In the genomic region with DNA sequence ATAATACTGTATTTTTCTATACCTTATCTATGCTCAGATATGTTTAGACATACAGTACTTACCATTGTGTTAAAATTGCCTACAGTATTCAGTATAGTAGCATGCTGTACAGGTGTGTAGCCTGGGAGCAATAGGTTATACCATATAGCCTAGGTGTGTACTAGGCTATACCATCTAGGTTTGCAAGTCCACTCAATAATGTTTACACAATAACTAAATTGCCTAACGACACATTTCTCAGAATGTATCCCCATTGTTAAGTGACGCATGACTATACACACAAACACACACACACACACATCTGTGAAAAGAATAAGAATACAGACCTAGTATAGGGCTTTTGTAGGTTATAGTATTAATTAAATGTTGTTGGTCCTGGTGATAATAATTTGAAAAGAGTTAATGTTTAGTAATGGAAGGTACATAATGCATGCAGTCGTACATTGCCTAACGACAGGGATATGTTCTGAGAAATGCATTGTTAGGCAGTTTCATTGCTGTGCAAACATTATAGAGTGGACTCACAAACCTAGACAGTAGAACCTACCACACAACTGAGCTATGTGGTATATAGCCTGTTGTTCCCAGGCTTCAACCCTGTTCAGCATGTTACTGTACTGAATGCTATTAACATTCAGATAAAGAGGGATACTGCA, we compare ENCODE assay signal across 17 cellular contexts. TPM values are rescaled to one million over a fixed set of nuclear protein-coding genes. Genes with fewer than 3 reads are reported as not detected.
DNase-seq lines count a peak whose midpoint lies in the region; ATAC-seq, FAIRE-seq and TF ChIP-seq lines count a peak whose summit lies in the region.
"Had no signal": no experiment of that assay in that cellular context is flagged by ENCODE, and none has a peak within 500 bp of the region (broad histone marks: within the 10 kb centered on the region; RNA-seq: fewer than 3 reads in every experiment).

No MANE protein-coding gene starts in this region.

- no TSS peak for BruUV-seq in HepG2 (replicated peaks; lab: Mats Ljungman, UMichigan)

- intact Hi-C loops in HepG2 (cut with micrococcal nuclease; ENCODE audit: unreplicated experiment) = no loop called here
- intact Hi-C loops in left lung (cut with DNase I) = no loop called here
- intact Hi-C loops in sigmoid colon (cut with DNase I) = no loop called here
- intact Hi-C loops in vagina (cut with DNase I) = no loop called here

- no peak for TF ChIP-seq RAD21 in liver (IDR thresholded peaks at IDR 0.05)
- no peak for TF ChIP-seq RAD21 in HepG2 (CRISPR knock-in tag; IDR thresholded peaks at IDR 0.05)

- TF ChIP-seq POLR2A in HepG2 (IDR thresholded peaks at IDR 0.05; ENCODE audit: insufficient read depth in 1 of 2, low read depth in 2 of 2, low read length in 2 of 2) = no peak
- TF ChIP-seq POLR2A in sigmoid colon (IDR thresholded peaks at IDR 0.05) = no peak
- TF ChIP-seq POLR2A in vagina (IDR thresholded peaks at IDR 0.05) = no peak

- H3K27me3 ChIP-seq in liver (ENCODE audit: control insufficient read depth in 4 of 4, insufficient read depth in 4 of 4, low read length in 3 of 4) (no peaks in the 10 kb centered on the region), HepG2 (ENCODE audit: control insufficient read depth in 1 of 2, insufficient read depth in 2 of 2, low read length in 2 of 2) (no peaks in the 10 kb centered on the region), left lung (no peaks in the 10 kb centered on the region), sigmoid colon (no peaks in the 10 kb centered on the region), vagina (no peaks in the 10 kb centered on the region)
- H3K27me3 ChIP-seq: BLaER1 treated with 17β-estradiol and CSF1 and Interleukin-3, amounts not matched to agents 10 nM and 100 nM had no signal

- DNase-seq in HepG2 (ENCODE audit: low spot score) = no peak
- DNase-seq in NCI-H748 treated with DMSO at 0.1 percent for 48 hours (lab: John Stamatoyannopoulos, UW) = peak; percentile 71
- DNase-seq in left lung = no peak
- no peak for DNase-seq in sigmoid colon
- DNase-seq in stimulated activated CD4-positive, alpha-beta T cell treated with anti-CD3 and anti-CD28 coated beads, Interleukin-4, amount 100 ng/mL, for 4 hours = no peak
- DNase-seq in vagina (ENCODE audit: extremely low spot score in 2 of 2) = no peak
- DNase-seq: DMS79, HCEC 1CT, NCI-H1436 treated with DMSO at 0.1 percent for 48 hours, NCI-H2081 treated with DMSO at 0.1 percent for 48 hours, NCI-H2227 treated with DMSO at 0.1 percent for 48 hours, NCI-H526 treated with DMSO at 0.1 percent for 48 hours, RPMI8226, SIG-M5 had no signal

- H3K4me1 ChIP-seq in liver (ENCODE audit: control insufficient read depth in 4 of 4, insufficient read depth in 4 of 4, low read length in 3 of 4) = peaks cover 1 to 8% (median 3%) of the 10 kb centered on the region in 4 donors
- H3K4me1 ChIP-seq in HepG2 (ENCODE audit: insufficient read depth, low read length) = peaks cover 17% of the 10 kb centered on the region
- H3K4me1 ChIP-seq in left lung = no peaks in the 10 kb centered on the region
- H3K4me1 ChIP-seq in sigmoid colon = no peaks in the 10 kb centered on the region
- H3K4me1 ChIP-seq in vagina = no peaks in the 10 kb centered on the region
- H3K4me1 ChIP-seq: A549; BLaER1 treated with 17β-estradiol and CSF1 and Interleukin-3, amounts not matched to agents 10 nM and 100 nM had no signal

- H3K79me2 ChIP-seq in HepG2 (ENCODE audit: insufficient read depth, low read length) = peaks cover 41% of the 10 kb centered on the region

- peaks cover 5% of the 10 kb centered on the region; the same call in 1 of the 2 replicates for H4K20me1 ChIP-seq in HepG2 (ENCODE audit: insufficient read depth, low read length)

- no peak overlapping the region for H3K9ac ChIP-seq in liver (ENCODE audit: low read depth in 1 of 2, low read length in 2 of 2)
- H3K9ac ChIP-seq in HepG2 (ENCODE audit: insufficient read depth, low read depth, low read length) = no peak overlapping the region
- H3K9ac ChIP-seq: BLaER1 treated with 17β-estradiol and CSF1 and Interleukin-3, amounts not matched to agents 10 nM and 100 nM had no signal

- H3K4me3 ChIP-seq in liver (ENCODE audit: low read depth in 1 of 3, low read length in 3 of 3) (no peak overlapping the region), HepG2 (replicated peaks in 1 of 3; ENCODE audit: insufficient read depth in 1 of 3, low read depth in 2 of 3, low read length in 3 of 3) (no peak overlapping the region), left lung (no peak overlapping the region), sigmoid colon (no peak overlapping the region), vagina (no peak overlapping the region)
- H3K4me3 ChIP-seq: A549; BLaER1 treated with 17β-estradiol and CSF1 and Interleukin-3, amounts not matched to agents 10 nM and 100 nM had no signal

- H3K9me3 ChIP-seq in liver (ENCODE audit: control insufficient read depth in 4 of 4, low read length in 3 of 4) = no peaks in the 10 kb centered on the region
- no peaks in the 10 kb centered on the region for H3K9me3 ChIP-seq in HepG2 (ENCODE audit: low read length)
- no peaks in the 10 kb centered on the region for H3K9me3 ChIP-seq in left lung
- H3K9me3 ChIP-seq in sigmoid colon = no peaks in the 10 kb centered on the region
- H3K9me3 ChIP-seq in vagina = no peaks in the 10 kb centered on the region
- H3K9me3 ChIP-seq: A549 had no signal

- no peak for TF ChIP-seq CTCF in liver (IDR thresholded peaks at IDR 0.05; ENCODE audit: low read depth, low read length, missing input control)
- no peak for TF ChIP-seq CTCF in HepG2 (CRISPR knock-in tag; IDR thresholded peaks at IDR 0.05)
- TF ChIP-seq CTCF in left lung (IDR thresholded peaks at IDR 0.05) = no peak
- TF ChIP-seq CTCF in sigmoid colon (IDR thresholded peaks at IDR 0.05) = no peak
- no peak for TF ChIP-seq CTCF in vagina (IDR thresholded peaks at IDR 0.05)

- FAIRE-seq in HepG2 (lab: Jason Lieb, UNC) = no peak
- FAIRE-seq: A549 had no signal

- H2AFZ ChIP-seq in HepG2 (ENCODE audit: low read length) = no peak overlapping the region

- CTCF ChIA-PET in HepG2 (lab: Yijun Ruan, JAX; ENCODE audit: low intra/inter-chr PET ratio, low total read pairs) = no interaction called here

- in situ Hi-C loops in HepG2 (cut with HindIII; ENCODE audit: extremely low pct_ligation_motif_present, low pct_unique_long_range_greater_than_20kb) = no loop called here

- POLR2A ChIA-PET in HepG2 (lab: Yijun Ruan, JAX) = no interaction called here

- no peak for TF ChIP-seq EP300 in HepG2 (IDR thresholded peaks at IDR 0.05; ENCODE audit: low read depth in 2 of 2, low read length in 2 of 2)
- no peak for TF ChIP-seq EP300 in HepG2 (CRISPR knock-in tag; IDR thresholded peaks at IDR 0.05; ENCODE audit: borderline replicate concordance)
- TF ChIP-seq EP300 in sigmoid colon (IDR thresholded peaks at IDR 0.05) = no peak

- 90% methylated on average over 4 of the region's 4 CpGs for WGBS in liver
- 86% methylated on average over 4 of the region's 4 CpGs for WGBS in HepG2 (ENCODE audit: low lambda C conversion rate)
- 20 to 73% methylated on average over 4 of the region's 4 CpGs for WGBS in sigmoid colon, 2 donors

- ATAC-seq in HepG2 = no peak
- peak; percentile 69 for ATAC-seq in left lung
- ATAC-seq: A549 had no signal

- H3K36me3 ChIP-seq in liver (ENCODE audit: control insufficient read depth in 4 of 4, insufficient read depth in 3 of 4, low read depth in 1 of 4, low read length in 3 of 4) = peaks cover 0 to 13% (median 3%) of the 10 kb centered on the region in 4 donors
- H3K36me3 ChIP-seq in HepG2 (replicated peaks in 1 of 2; ENCODE audit: control insufficient read depth in 1 of 2, insufficient read depth in 2 of 2, low read length in 2 of 2) = peaks cover 3 to 19% of the 10 kb centered on the region in 2 experiments
- H3K36me3 ChIP-seq in left lung = peaks cover 0 to 20% of the 10 kb centered on the region in 2 donors
- H3K36me3 ChIP-seq in sigmoid colon = peaks cover 0 to 24% (median 2%) of the 10 kb centered on the region in 4 donors
- peaks cover 0 to 4% of the 10 kb centered on the region in 2 donors for H3K36me3 ChIP-seq in vagina

- H3K27ac ChIP-seq in liver (ENCODE audit: low read depth in 1 of 2, low read length in 2 of 2) (no peak overlapping the region), HepG2 (ENCODE audit: extremely low read length, insufficient read depth, low read length) (no peak overlapping the region), left lung (no peak overlapping the region), sigmoid colon (no peak overlapping the region), vagina (no peak overlapping the region)
- H3K27ac ChIP-seq: A549; BLaER1 treated with 17β-estradiol and CSF1 and Interleukin-3, amounts not matched to agents 10 nM and 100 nM had no signal

- no peak overlapping the region for H3K4me2 ChIP-seq in HepG2 (ENCODE audit: low read depth, low read length)
- H3K4me2 ChIP-seq: A549; BLaER1 treated with 17β-estradiol and CSF1 and Interleukin-3, amounts not matched to agents 10 nM and 100 nM had no signal

TF ChIP-seq in liver, 16 proteins besides CTCF, POLR2A, EP300 and RAD21 (continues in another document):
- no peak for TF ChIP-seq HNF4G (IDR thresholded peaks at IDR 0.05)

RNA-seq across cellular contexts. Expression of gene TDRD7, which starts 13.6 kb away (rescaled TPM):
- total RNA-seq in liver (1 to 10 TPM; 6.6 to 6.9 TPM), HepG2 (2016; rRNA removed; fragmentation: Illumina TruSeq; extraction: Trizol) (15.5 and 21.7 TPM in 2 replicates), left lung (10 to 100 TPM; 14.0 to 17.5 TPM), sigmoid colon (10 to 100 TPM; 10.5 to 20.9 (median 15.3) TPM), vagina (13.5 TPM)
- polyA plus RNA-seq in liver (1 to 10 TPM; 3.6 to 4.1 TPM), HepG2 (2011; rRNA removed) (9.8 and 10.3 TPM in 2 replicates), sigmoid colon (10 to 100 TPM; 15.5 to 25.7 (median 19.2) TPM)
- 1.6 and 2.6 TPM in 2 replicates for total RNA-seq in HepG2 (2016; cell fraction: cytosol; rRNA removed; fragmentation: Illumina TruSeq; extraction: Trizol; ENCODE audit: low read depth)
- total RNA-seq in HepG2 (2016; cell fraction: insoluble cytoplasmic fraction; rRNA removed; fragmentation: Illumina TruSeq; extraction: Trizol) = 15.0 and 22.9 TPM in 2 replicates
- 5.1 and 6.1 TPM in 2 replicates for total RNA-seq in HepG2 (2016; cell fraction: membrane; rRNA removed; fragmentation: Illumina TruSeq; extraction: Trizol)
- 15.3 and 16.3 TPM in 2 replicates for total RNA-seq in HepG2 (2016; cell fraction: nucleus; rRNA removed; fragmentation: Illumina TruSeq; extraction: Trizol)
- 4.9 and 7.9 TPM in 2 replicates for polyA plus RNA-seq in HepG2 (2011; cell fraction: cytosol; rRNA removed)
- 8.9 and 10.2 TPM in 2 replicates for polyA plus RNA-seq in HepG2 (2011; cell fraction: nucleus; rRNA removed)
- polyA plus RNA-seq in HepG2 (2012) = 11.0 and 11.8 TPM in 2 replicates
- polyA plus RNA-seq in HepG2 (2016; cell fraction: cytosol; fragmentation: Illumina TruSeq; extraction: Trizol; ENCODE audit: low read depth) = 0.72 and 0.84 TPM in 2 replicates
- polyA plus RNA-seq in HepG2 (2016; cell fraction: insoluble cytoplasmic fraction; fragmentation: Illumina TruSeq; extraction: Trizol; ENCODE audit: low read depth) = 15.1 and 16.3 TPM in 2 replicates
- polyA plus RNA-seq in HepG2 (2016; cell fraction: membrane; fragmentation: Illumina TruSeq; extraction: Trizol; ENCODE audit: low read depth) = 1.6 and 1.8 TPM in 2 replicates
- 15.5 and 20.4 TPM in 2 replicates for polyA plus RNA-seq in HepG2 (2016; cell fraction: nucleus; fragmentation: Illumina TruSeq; extraction: Trizol; ENCODE audit: insufficient read depth, low read depth)
- polyA minus RNA-seq in HepG2 (2011; rRNA and poly(A)+ RNA removed; ENCODE audit: low replicate concordance) = 0.87 and 4.8 TPM in 2 replicates
- polyA minus RNA-seq in HepG2 (2011; cell fraction: cytosol; rRNA and poly(A)+ RNA removed) = 8.4 TPM in 2 replicates
- 22.1 and 28.2 TPM in 2 replicates for polyA minus RNA-seq in HepG2 (2011; cell fraction: nucleus; rRNA and poly(A)+ RNA removed)
